In genomic region chr13:110942248-110942981, GRCh38 we compare ENCODE assay signal across 9 cellular contexts.
DNase-seq lines count a peak whose midpoint lies in the region; ATAC-seq lines count a peak whose summit lies in the region.
"Had no signal": no experiment of that assay in that cellular context is flagged by ENCODE, and none has a peak within 500 bp of the region (broad histone marks: within the 10 kb centered on the region; RNA-seq: fewer than 3 reads in every experiment).

No MANE protein-coding gene starts in this region.

- H3K9me3 Mint-ChIP-seq in stimulated activated naive CD8-positive, alpha-beta T cell treated with anti-CD3 and anti-CD28 coated beads, Interleukin-15, amount 100 ng/mL, for 72 hours, result peaks cover 8 to 18% of the 10 kb centered on the region in 2 donors

- peak; percentile 25 for DNase-seq in stimulated activated naive CD4-positive, alpha-beta T cell treated with Interleukin-2 at 50 U/mL for 16 hours (lab: John Stamatoyannopoulos, UW)
- DNase-seq in stimulated activated naive CD4-positive, alpha-beta T cell (lab: John Stamatoyannopoulos, UW), result no peak
- DNase-seq in amniotic epithelial cell (ENCODE audit: low read depth) (peak; percentile 72), SHP77 treated with DMSO at 0.1 percent for 48 hours (lab: John Stamatoyannopoulos, UW) (no peak), activated gamma-delta T cell treated with Interleukin-2 at 50 U/mL for 16 hours (no peak), NCI-H446 (lab: John Stamatoyannopoulos, UW) (no peak)
- peak in 1 of 2 donors; percentile 52 for DNase-seq in stimulated activated naive CD8-positive, alpha-beta T cell treated with anti-CD3 and anti-CD28 coated beads, Interleukin-15, amount 100 ng/mL, for 72 hours
- DNase-seq: amygdala had no signal

- H3K27ac Mint-ChIP-seq in stimulated activated naive CD8-positive, alpha-beta T cell treated with anti-CD3 and anti-CD28 coated beads, Interleukin-15, amount 100 ng/mL, for 72 hours, result no peak overlapping the region

- peaks cover 15% of the 10 kb centered on the region for H3K27me3 Mint-ChIP-seq in stimulated activated naive CD8-positive, alpha-beta T cell treated with anti-CD3 and anti-CD28 coated beads, Interleukin-15, amount 100 ng/mL, for 72 hours

- H3K4me1 Mint-ChIP-seq in stimulated activated naive CD8-positive, alpha-beta T cell treated with anti-CD3 and anti-CD28 coated beads, Interleukin-15, amount 100 ng/mL, for 72 hours, result peaks cover 44% of the 10 kb centered on the region

- H3K4me3 Mint-ChIP-seq in stimulated activated naive CD8-positive, alpha-beta T cell treated with anti-CD3 and anti-CD28 coated beads, Interleukin-15, amount 100 ng/mL, for 72 hours, result no peak overlapping the region

- peak; percentile 58 for ATAC-seq in HG03135 (IDR thresholded peaks at IDR 0.05; ENCODE audit: unreplicated experiment)
- ATAC-seq in stimulated activated naive CD8-positive, alpha-beta T cell treated with anti-CD3 and anti-CD28 coated beads, Interleukin-15, amount 100 ng/mL, for 72 hours, result peak; percentile 93

Comparison
In these comparisons a context has a peak if more than half of its experiments do, and no peak if none do; other contexts are left out.
1. DNase-seq: peak in stimulated activated naive CD4-positive, alpha-beta T cell treated with Interleukin-2 at 50 U/mL for 16 hours (single experiment) and amniotic epithelial cell (single experiment); none in stimulated activated naive CD4-positive, alpha-beta T cell (0 of 6), SHP77 treated with DMSO at 0.1 percent for 48 hours (single experiment), activated gamma-delta T cell treated with Interleukin-2 at 50 U/mL for 16 hours (single experiment) and NCI-H446 (0 of 2).